In genomic region chr22:20653795-20654342, GRCh38 we compare ENCODE assay signal across 18 cellular contexts.
DNase-seq lines count a peak whose midpoint lies in the region; ATAC-seq, FAIRE-seq and TF ChIP-seq lines count a peak whose summit lies in the region.
"Had no signal": no experiment of that assay in that cellular context is flagged by ENCODE, and none has a peak within 500 bp of the region (broad histone marks: within the 10 kb centered on the region; RNA-seq: fewer than 3 reads in every experiment).

No MANE protein-coding gene starts in this region.

- H3K79me2 ChIP-seq in H1 (ENCODE audit: control insufficient read depth in 1 of 2, insufficient read depth in 2 of 2, low read length in 2 of 2): no peaks in the 10 kb centered on the region

- CTCF ChIA-PET in H1 (lab: Charles Lee; ENCODE audit: partially characterized antibody): interaction anchor here (0.9 kb wide), 1 partner anchor 10 kb away, joined by 3 read pairs; no protein-coding TSS in a partner anchor

- H3K9ac ChIP-seq in H1 (replicated peaks in 1 of 4; ENCODE audit: extremely low read depth in 1 of 4, low read depth in 3 of 4, low read length in 3 of 4): no peak overlapping the region
- H3K9ac ChIP-seq: BLaER1 had no signal

- H3K27me3 Mint-ChIP-seq in osteocyte (ENCODE audit: unreplicated experiment): peaks cover 17% of the 10 kb centered on the region
- H3K27me3 Mint-ChIP-seq: CD8-positive, alpha-beta memory T cell had no signal

- H2BK20ac ChIP-seq in H1 (ENCODE audit: low read length): no peak overlapping the region

- 84% methylated on average over 3 of the region's 3 CpGs; no CpG with 5 or more reads in 1 of the 2 experiments for WGBS in H1 (ENCODE audit: extremely low coverage in 1 of 2, insufficient coverage in 1 of 2, insufficient read length in 1 of 2, insufficient replicate concordance in 2 of 2, low coverage in 1 of 2, low lambda C conversion rate in 2 of 2, missing lambda C conversion rate in 1 of 2), 2 experiments
- 83 to 92% (median 90%) methylated on average over 3 of the region's 3 CpGs for WGBS in small intestine, 3 donors

- H2BK5ac ChIP-seq in H1 (ENCODE audit: low read depth, low read length): no peak overlapping the region

- no peak for TF ChIP-seq CTCF in H1 (IDR thresholded peaks at IDR 0.05; ENCODE audit: control extremely low read depth in 1 of 3, insufficient read depth in 1 of 3, low read depth in 1 of 3, low read length in 3 of 3)
- no peak for TF ChIP-seq CTCF in osteocyte (IDR thresholded peaks at IDR 0.05)

- no peaks in the 10 kb centered on the region for H4K20me1 ChIP-seq in H1 (replicated peaks in 1 of 2; ENCODE audit: control insufficient read depth in 1 of 2, insufficient read depth in 2 of 2, low read length in 2 of 2)
- H4K20me1 ChIP-seq: BLaER1 had no signal

- 0 out of 2 replicates have a peak overlapping the region, but pooled peaks have one; percentile 25 for H2AK5ac ChIP-seq in H1 (ENCODE audit: low read depth, low read length)

- H3K4me1 ChIP-seq in H1 (replicated peaks in 1 of 4; ENCODE audit: control insufficient read depth in 3 of 4, insufficient read depth in 4 of 4, low read length in 3 of 4): no peaks in the 10 kb centered on the region
- H3K4me1 ChIP-seq in small intestine (ENCODE audit: control insufficient read depth in 2 of 2, insufficient read depth in 1 of 2, low read depth in 1 of 2, low read length in 1 of 2): no peaks in the 10 kb centered on the region
- H3K4me1 ChIP-seq: BLaER1, Caco-2 had no signal

- H3K4me1 Mint-ChIP-seq in osteocyte (ENCODE audit: unreplicated experiment): no peaks in the 10 kb centered on the region
- H3K4me1 Mint-ChIP-seq: CD8-positive, alpha-beta memory T cell had no signal

- TF ChIP-seq POLR2A in H1 (IDR thresholded peaks at IDR 0.05; ENCODE audit: control extremely low read depth in 1 of 2, low read depth in 2 of 2, low read length in 2 of 2): no peak

- H2BK120ac ChIP-seq in H1 (replicated peaks; ENCODE audit: low read depth, low read length): no peak overlapping the region

- peak; percentile 5 for DNase-seq in activated CD8-positive, alpha-beta memory T cell treated with anti-CD3 and anti-CD28 coated beads for 24 hours
- no peak for DNase-seq in activated CD8-positive, alpha-beta memory T cell treated with anti-CD3 and anti-CD28 coated beads, Interleukin-2, amount 50 U/mL, for 4 hours
- DNase-seq in H1 (ENCODE audit: low read depth in 1 of 2, low spot score in 2 of 2) (no peak), osteocyte (ENCODE audit: extremely low spot score, unreplicated experiment) (peak; percentile 44), small intestine (no peak)
- DNase-seq: 8988T; AML-193; Caco-2; CD8-positive, alpha-beta memory T cell; DND-41; GDM1; GOT3 had no signal

- no peak overlapping the region for H2BK15ac ChIP-seq in H1 (ENCODE audit: low read length)

- H3K79me1 ChIP-seq in H1 (ENCODE audit: low read depth, low read length): no peaks in the 10 kb centered on the region

- no peaks in the 10 kb centered on the region for H3K36me3 Mint-ChIP-seq in osteocyte (ENCODE audit: unreplicated experiment)
- H3K36me3 Mint-ChIP-seq: CD8-positive, alpha-beta memory T cell had no signal

- H2BK12ac ChIP-seq in H1 (ENCODE audit: low read depth, low read length): no peak overlapping the region

- H3K36me3 ChIP-seq in H1 (ENCODE audit: control insufficient read depth in 2 of 4, insufficient read depth in 4 of 4, low read length in 3 of 4) (no peaks in the 10 kb centered on the region), small intestine (ENCODE audit: control insufficient read depth in 2 of 2, insufficient read depth in 2 of 2, low read length in 2 of 2) (no peaks in the 10 kb centered on the region)
- H3K36me3 ChIP-seq: BLaER1 had no signal

- H3K9me3 Mint-ChIP-seq in osteocyte (ENCODE audit: unreplicated experiment): no peaks in the 10 kb centered on the region
- H3K9me3 Mint-ChIP-seq: CD8-positive, alpha-beta memory T cell had no signal

- no peak overlapping the region for H3K4me2 ChIP-seq in H1 (ENCODE audit: insufficient read depth in 1 of 2, low read depth in 2 of 2, low read length in 2 of 2)
- H3K4me2 ChIP-seq: BLaER1 had no signal

- H2AFZ ChIP-seq in H1 (ENCODE audit: low read length): no peak overlapping the region

- H3K4me3 Mint-ChIP-seq in osteocyte (ENCODE audit: unreplicated experiment): no peak overlapping the region
- H3K4me3 Mint-ChIP-seq: CD8-positive, alpha-beta memory T cell had no signal

- no peak for TF ChIP-seq RAD21 in H1 (IDR thresholded peaks at IDR 0.05 in 1 of 2, conservative IDR thresholded peaks at IDR 0.05 in 1 of 2; ENCODE audit: low read depth in 2 of 2, low read length in 2 of 2)

- no peak overlapping the region for H3K4ac ChIP-seq in H1 (replicated peaks; ENCODE audit: insufficient read length, low read depth, low read length)

- H4K91ac ChIP-seq in H1 (replicated peaks; ENCODE audit: insufficient read length, low read length): no peak overlapping the region

- H3K4me3 ChIP-seq in H1 (ENCODE audit: extremely low read depth in 1 of 4, insufficient read depth in 2 of 4, low read depth in 3 of 4, low read length in 4 of 4) (no peak overlapping the region), small intestine (ENCODE audit: low read depth in 1 of 2, low read length in 2 of 2) (no peak overlapping the region)
- H3K4me3 ChIP-seq: BLaER1 had no signal

- no peak for FAIRE-seq in H1 (lab: Jason Lieb, UNC)
- FAIRE-seq in small intestine (lab: Jason Lieb, UNC): no peak
- FAIRE-seq: GM12892, HepG2 had no signal

- H3K9me3 ChIP-seq in H1 (ENCODE audit: insufficient read depth in 2 of 2, low read depth in 1 of 2, low read length in 1 of 2): no peaks in the 10 kb centered on the region
- H3K9me3 ChIP-seq in small intestine (ENCODE audit: control insufficient read depth, low read depth): no peaks in the 10 kb centered on the region
- H3K9me3 ChIP-seq: BLaER1, Caco-2 had no signal

- ATAC-seq in HG03442 (IDR thresholded peaks at IDR 0.05; ENCODE audit: unreplicated experiment): no peak
- no peak for ATAC-seq in SK-N-SH treated with all-trans-retinoic acid at 6 μM for 48 hours
- ATAC-seq: HCT116, HepG2 had no signal

- no peaks in the 10 kb centered on the region; the same call in 1 of the 2 replicates for H3K23me2 ChIP-seq in H1 (ENCODE audit: low read depth, low read length)

- H4K8ac ChIP-seq in H1 (ENCODE audit: extremely low read depth, insufficient read depth, low read length): no peak overlapping the region

- H3K23ac ChIP-seq in H1 (ENCODE audit: insufficient read length): no peak overlapping the region

- H3K27me3 ChIP-seq in H1 (replicated peaks in 1 of 4; ENCODE audit: control insufficient read depth in 3 of 4, extremely low read depth in 1 of 4, insufficient read depth in 3 of 4, low read length in 3 of 4) (no peaks in the 10 kb centered on the region), small intestine (ENCODE audit: control insufficient read depth in 2 of 2, insufficient read depth in 2 of 2, low read length in 2 of 2) (no peaks in the 10 kb centered on the region)
- H3K27me3 ChIP-seq: BLaER1 had no signal

- H3K27ac Mint-ChIP-seq in osteocyte (ENCODE audit: unreplicated experiment): no peak overlapping the region
- H3K27ac Mint-ChIP-seq: CD8-positive, alpha-beta memory T cell had no signal

- no peak for TF ChIP-seq EP300 in H1 (IDR thresholded peaks at IDR 0.05; ENCODE audit: borderline replicate concordance in 1 of 2, low read depth in 2 of 2, low read length in 2 of 2)

- H3K18ac ChIP-seq in H1 (ENCODE audit: extremely low read depth, low read length): no peak overlapping the region

- no peak overlapping the region for H4K5ac ChIP-seq in H1 (ENCODE audit: insufficient read length, low read depth, low read length)

- H3K56ac ChIP-seq in H1 (replicated peaks; ENCODE audit: insufficient read length, low read depth, low read length): no peak overlapping the region

- no peak overlapping the region for H3K27ac ChIP-seq in H1 (ENCODE audit: low read depth, low read length)
- no peak overlapping the region for H3K27ac ChIP-seq in small intestine (ENCODE audit: low read depth in 1 of 2, low read length in 1 of 2)
- H3K27ac ChIP-seq: BLaER1 had no signal

- H3K14ac ChIP-seq in H1 (ENCODE audit: insufficient read length): no peak overlapping the region

- POLR2A ChIA-PET in H1 (lab: Charles Lee; ENCODE audit: partially characterized antibody): no interaction called here

TF ChIP-seq in H1, 55 proteins besides CTCF, POLR2A, EP300 and RAD21 (continues in another document):
- TF ChIP-seq BACH1 (IDR thresholded peaks at IDR 0.05; ENCODE audit: low read length): no peak
- no peak for TF ChIP-seq POU5F1 (IDR thresholded peaks at IDR 0.05; ENCODE audit: low read depth, low read length)
- no peak for TF ChIP-seq KDM5A (IDR thresholded peaks at IDR 0.05; ENCODE audit: low read length)
- TF ChIP-seq TAF7 (optimal IDR thresholded peaks at IDR 0.05; ENCODE audit: borderline replicate concordance, low read depth, low read length): no peak
- no peak for TF ChIP-seq ATF3 (IDR thresholded peaks at IDR 0.05; ENCODE audit: insufficient read depth, low read depth, low read length)
- TF ChIP-seq JUN (IDR thresholded peaks at IDR 0.05; ENCODE audit: low read depth, low read length): no peak

TF ChIP-seq in SK-N-SH treated with all-trans-retinoic acid at 6 μM for 48 hours, 23 proteins besides CTCF, POLR2A, EP300 and RAD21 (continues in another document):
- TF ChIP-seq ZNF8 (CRISPR knock-in tag; IDR thresholded peaks at IDR 0.05): no peak
- TF ChIP-seq CSDC2 (CRISPR knock-in tag; IDR thresholded peaks at IDR 0.05): no peak
- no peak for TF ChIP-seq ZFP3 (CRISPR knock-in tag; IDR thresholded peaks at IDR 0.05)
- TF ChIP-seq CREB5 (CRISPR knock-in tag; IDR thresholded peaks at IDR 0.05; ENCODE audit: low read depth): no peak

Comparison
In these comparisons a context has a peak if more than half of its experiments do, and no peak if none do; other contexts are left out.
1. DNase-seq: peak in activated CD8-positive, alpha-beta memory T cell treated with anti-CD3 and anti-CD28 coated beads for 24 hours (single experiment) and osteocyte (single experiment); none in activated CD8-positive, alpha-beta memory T cell treated with anti-CD3 and anti-CD28 coated beads, Interleukin-2, amount 50 U/mL, for 4 hours (single experiment), H1 (0 of 2) and small intestine (single experiment).